Comparison of ENCODE assay signal across 26 cellular contexts in genomic region chr2:120235681-120236080, GRCh38.
"Had no signal": no experiment of that assay in that cellular context is flagged by ENCODE, and none has a peak within 500 bp of the region (broad histone marks: within the 10 kb centered on the region; RNA-seq: fewer than 3 reads in every experiment).

No MANE protein-coding gene starts in this region.

- H3K9me3 Mint-ChIP-seq: nephron; stimulated activated naive CD8-positive, alpha-beta T cell treated with anti-CD3 and anti-CD28 coated beads, Interleukin-15, amount 100 ng/mL, for 72 hours had no signal

- H3K27ac Mint-ChIP-seq: nephron; neural progenitor cell; stimulated activated naive CD8-positive, alpha-beta T cell treated with anti-CD3 and anti-CD28 coated beads, Interleukin-15, amount 100 ng/mL, for 72 hours had no signal

- H3K36me3 Mint-ChIP-seq: neural progenitor cell had no signal

- H3K36me3 ChIP-seq: esophagus squamous epithelium, heart right ventricle, left lung, neural progenitor cell, thyroid gland, vagina had no signal

- H3K9ac ChIP-seq: neural progenitor cell had no signal

- H3K4me3 Mint-ChIP-seq: naive thymus-derived CD4-positive, alpha-beta T cell; nephron; neural progenitor cell; stimulated activated naive CD8-positive, alpha-beta T cell treated with anti-CD3 and anti-CD28 coated beads, Interleukin-15, amount 100 ng/mL, for 72 hours had no signal

- H3K27ac ChIP-seq: dorsolateral prefrontal cortex, esophagus squamous epithelium, heart right ventricle, left lung, neural progenitor cell, psoas muscle, skin epidermis, thyroid gland, vagina had no signal

- ATAC-seq: heart right ventricle; left cardiac atrium; left lung; naive thymus-derived CD4-positive, alpha-beta T cell; psoas muscle; right cardiac atrium; stimulated activated naive CD8-positive, alpha-beta T cell treated with anti-CD3 and anti-CD28 coated beads, Interleukin-15, amount 100 ng/mL, for 72 hours had no signal

- H2AFZ ChIP-seq: neural progenitor cell had no signal

- H3K4me3 ChIP-seq: dorsolateral prefrontal cortex, esophagus squamous epithelium, heart right ventricle, left lung, neural progenitor cell, psoas muscle, skin epidermis, thyroid gland, vagina had no signal

- H3K9me3 ChIP-seq: esophagus squamous epithelium, heart right ventricle, left lung, psoas muscle, thyroid gland, vagina had no signal

- DNase-seq: dorsolateral prefrontal cortex; effector memory CD4-positive, alpha-beta T cell; erythroblast; esophagus squamous epithelium; foreskin melanocyte; glutamatergic neuron; heart right ventricle; hippocampal formation; left cardiac atrium; mesenchymal stem cell; midbrain; naive thymus-derived CD4-positive, alpha-beta T cell; nucleus accumbens; right cardiac atrium; stimulated activated CD4-positive, alpha-beta T cell treated with anti-CD3 and anti-CD28 coated beads, Interleukin-15, amount 100 ng/mL, for 24 hours; stimulated activated CD4-positive, alpha-beta T cell treated with anti-CD3 and anti-CD28 coated beads, Interleukin-2, amount 100 ng/mL, for 48 hours; stimulated activated naive CD4-positive, alpha-beta T cell; stimulated activated naive CD8-positive, alpha-beta T cell treated with anti-CD3 and anti-CD28 coated beads, Interleukin-15, amount 100 ng/mL, for 72 hours; thyroid gland; trophoblast cell had no signal

- H3K27me3 ChIP-seq: esophagus squamous epithelium, left lung, neural progenitor cell, thyroid gland, vagina had no signal
